ENCODE assay signal across 11 cellular contexts in genomic region chr9:89493671-89494070, GRCh38. TPM values are rescaled to one million over a fixed set of nuclear protein-coding genes. Genes with fewer than 3 reads are reported as not detected.
DNase-seq lines count a peak whose midpoint lies in the region; ATAC-seq lines count a peak whose summit lies in the region.
"Had no signal": no experiment of that assay in that cellular context is flagged by ENCODE, and none has a peak within 500 bp of the region (broad histone marks: within the 10 kb centered on the region; RNA-seq: fewer than 3 reads in every experiment).

No MANE protein-coding gene starts in this region.

- POLR2A ChIA-PET in activated CD4-positive, alpha-beta memory T cell treated with anti-CD3 and anti-CD28 coated beads for 36 hours (lab: Charles Lee): no interaction called here

- no peak for ATAC-seq in effector memory CD8-positive, alpha-beta T cell (replicated peaks)
- ATAC-seq in stimulated activated naive CD8-positive, alpha-beta T cell treated with anti-CD3 and anti-CD28 coated beads, Interleukin-15, amount 100 ng/mL, for 72 hours: no peak
- ATAC-seq in GM21360 (IDR thresholded peaks at IDR 0.05; ENCODE audit: unreplicated experiment): no peak

- H3K27ac Mint-ChIP-seq in activated naive CD4-positive, alpha-beta T cell treated with anti-CD3 and anti-CD28 coated beads, Interleukin-2, amount 10 ng/mL, durations not matched to agents 7 days and 5 days: peak overlapping the region; percentile 67
- H3K27ac Mint-ChIP-seq in activated CD4-positive, alpha-beta memory T cell treated with anti-CD3 and anti-CD28 coated beads for 36 hours: peak overlapping the region; percentile 77
- peak overlapping the region; percentile 35 to 91 for H3K27ac Mint-ChIP-seq in effector memory CD8-positive, alpha-beta T cell
- peak overlapping the region in 1 of 2 donors; percentile 10 for H3K27ac Mint-ChIP-seq in stimulated activated naive CD8-positive, alpha-beta T cell treated with anti-CD3 and anti-CD28 coated beads, Interleukin-15, amount 100 ng/mL, for 72 hours

- no peaks in the 10 kb centered on the region for H3K27me3 Mint-ChIP-seq in activated naive CD4-positive, alpha-beta T cell treated with anti-CD3 and anti-CD28 coated beads, Interleukin-2, amount 10 ng/mL, durations not matched to agents 7 days and 5 days
- no peaks in the 10 kb centered on the region for H3K27me3 Mint-ChIP-seq in activated CD4-positive, alpha-beta memory T cell treated with anti-CD3 and anti-CD28 coated beads for 36 hours
- H3K27me3 Mint-ChIP-seq in effector memory CD8-positive, alpha-beta T cell: no peaks in the 10 kb centered on the region
- no peaks in the 10 kb centered on the region for H3K27me3 Mint-ChIP-seq in stimulated activated naive CD8-positive, alpha-beta T cell treated with anti-CD3 and anti-CD28 coated beads, Interleukin-15, amount 100 ng/mL, for 72 hours

- H3K9me3 Mint-ChIP-seq in activated naive CD4-positive, alpha-beta T cell treated with anti-CD3 and anti-CD28 coated beads, Interleukin-2, amount 10 ng/mL, durations not matched to agents 7 days and 5 days: no peaks in the 10 kb centered on the region
- H3K9me3 Mint-ChIP-seq in activated CD4-positive, alpha-beta memory T cell treated with anti-CD3 and anti-CD28 coated beads for 36 hours: no peaks in the 10 kb centered on the region
- no peaks in the 10 kb centered on the region for H3K9me3 Mint-ChIP-seq in effector memory CD8-positive, alpha-beta T cell
- H3K9me3 Mint-ChIP-seq in stimulated activated naive CD8-positive, alpha-beta T cell treated with anti-CD3 and anti-CD28 coated beads, Interleukin-15, amount 100 ng/mL, for 72 hours: no peaks in the 10 kb centered on the region

- H3K4me3 Mint-ChIP-seq in activated naive CD4-positive, alpha-beta T cell treated with anti-CD3 and anti-CD28 coated beads, Interleukin-2, amount 10 ng/mL, durations not matched to agents 7 days and 5 days: peak overlapping the region; percentile 98
- H3K4me3 Mint-ChIP-seq in activated CD4-positive, alpha-beta memory T cell treated with anti-CD3 and anti-CD28 coated beads for 36 hours: peak overlapping the region; percentile 81
- peak overlapping the region; percentile 89 to 91 for H3K4me3 Mint-ChIP-seq in effector memory CD8-positive, alpha-beta T cell
- H3K4me3 Mint-ChIP-seq in stimulated activated naive CD8-positive, alpha-beta T cell treated with anti-CD3 and anti-CD28 coated beads, Interleukin-15, amount 100 ng/mL, for 72 hours: peak overlapping the region; percentile 93 to 96

- intact Hi-C loops in activated CD4-positive, alpha-beta memory T cell treated with anti-CD3 and anti-CD28 coated beads for 36 hours (cut with micrococcal nuclease): no loop called here

- peaks cover 61% of the 10 kb centered on the region for H3K36me3 Mint-ChIP-seq in activated naive CD4-positive, alpha-beta T cell treated with anti-CD3 and anti-CD28 coated beads, Interleukin-2, amount 10 ng/mL, durations not matched to agents 7 days and 5 days
- H3K36me3 Mint-ChIP-seq in activated CD4-positive, alpha-beta memory T cell treated with anti-CD3 and anti-CD28 coated beads for 36 hours: peaks cover 4% of the 10 kb centered on the region
- H3K36me3 Mint-ChIP-seq in effector memory CD8-positive, alpha-beta T cell (ENCODE audit: insufficient read depth): peaks cover 31% of the 10 kb centered on the region

- CTCF ChIA-PET in activated naive CD4-positive, alpha-beta T cell treated with anti-CD3 and anti-CD28 coated beads, Interleukin-2, amount 10 ng/mL, durations not matched to agents 7 days and 5 days (lab: Charles Lee): no interaction called here
- CTCF ChIA-PET in activated CD4-positive, alpha-beta memory T cell treated with anti-CD3 and anti-CD28 coated beads for 36 hours (lab: Charles Lee): interaction anchor here (1.8 kb wide), 1 partner anchor 55 kb away, joined by 7 read pairs; no protein-coding TSS in a partner anchor

- no peak for DNase-seq in activated naive CD4-positive, alpha-beta T cell treated with anti-CD3 and anti-CD28 coated beads, Interleukin-2, amount 10 ng/mL, durations not matched to agents 7 days and 5 days
- DNase-seq in activated naive CD4-positive, alpha-beta T cell treated with anti-CD3 and anti-CD28 coated beads, Interleukin-2, amount 50 U/mL, for 16 hours: no peak
- DNase-seq in activated CD4-positive, alpha-beta memory T cell treated with anti-CD3 and anti-CD28 coated beads for 36 hours: no peak
- no peak for DNase-seq in effector memory CD8-positive, alpha-beta T cell
- DNase-seq in stimulated activated naive CD8-positive, alpha-beta T cell treated with anti-CD3 and anti-CD28 coated beads, Interleukin-15, amount 100 ng/mL, for 72 hours: no peak
- DNase-seq in NCI-H526 treated with DMSO at 0.1 percent for 48 hours (lab: John Stamatoyannopoulos, UW): no peak
- DNase-seq in HCEC 1CT: no peak
- DNase-seq: NCI-H2029, NCI-H748 treated with DMSO at 0.1 percent for 48 hours, SW 1271 had no signal

- H3K4me1 Mint-ChIP-seq in activated naive CD4-positive, alpha-beta T cell treated with anti-CD3 and anti-CD28 coated beads, Interleukin-2, amount 10 ng/mL, durations not matched to agents 7 days and 5 days: peaks cover 91% of the 10 kb centered on the region
- H3K4me1 Mint-ChIP-seq in activated CD4-positive, alpha-beta memory T cell treated with anti-CD3 and anti-CD28 coated beads for 36 hours (ENCODE audit: low read depth): peaks cover 76% of the 10 kb centered on the region
- peaks cover 85 to 88% of the 10 kb centered on the region in 2 donors for H3K4me1 Mint-ChIP-seq in effector memory CD8-positive, alpha-beta T cell (ENCODE audit: low read depth in 2 of 2)
- H3K4me1 Mint-ChIP-seq in stimulated activated naive CD8-positive, alpha-beta T cell treated with anti-CD3 and anti-CD28 coated beads, Interleukin-15, amount 100 ng/mL, for 72 hours: peaks cover 87% of the 10 kb centered on the region

RNA-seq across cellular contexts. Expression of gene SEMA4D, which starts 4.2 kb away (rescaled TPM):
- 100 to 1,000 TPM; 159 to 161 TPM for total RNA-seq in activated CD4-positive, alpha-beta memory T cell treated with anti-CD3 and anti-CD28 coated beads for 36 hours
